In genomic region chrX:17038681-17039161, GRCh38 we compare ENCODE assay signal across 13 cellular contexts.
DNase-seq lines count a peak whose midpoint lies in the region; ATAC-seq and TF ChIP-seq lines count a peak whose summit lies in the region.
"Had no signal": no experiment of that assay in that cellular context is flagged by ENCODE, and none has a peak within 500 bp of the region (broad histone marks: within the 10 kb centered on the region; RNA-seq: fewer than 3 reads in every experiment).

No MANE protein-coding gene starts in this region.

- H3K27me3 ChIP-seq in adrenal gland = peaks cover 4% of the 10 kb centered on the region
- H3K27me3 ChIP-seq in heart left ventricle = peaks cover 0 to 31% (median 0%) of the 10 kb centered on the region in 9 donors
- H3K27me3 ChIP-seq in ascending aorta = no peaks in the 10 kb centered on the region

- H3K9me3 Mint-ChIP-seq in stimulated activated naive B cell treated with anti-CD40 and anti-IgM and Interleukin-4, amounts not matched to agents 10 μg/mL and 1 μg/mL and 100 μg/mL, for 72 hours = no peaks in the 10 kb centered on the region
- no peaks in the 10 kb centered on the region for H3K9me3 Mint-ChIP-seq in activated CD8-positive, alpha-beta T cell treated with anti-CD3 and anti-CD28 coated beads for 36 hours
- H3K9me3 Mint-ChIP-seq: activated naive CD4-positive, alpha-beta T cell treated with anti-CD3 and anti-CD28 coated beads, Interleukin-2, amount 50 U/mL, for 24 hours had no signal

- H3K9me3 ChIP-seq in adrenal gland (replicated peaks in 1 of 3) = no peaks in the 10 kb centered on the region
- H3K9me3 ChIP-seq in heart left ventricle = no peaks in the 10 kb centered on the region
- H3K9me3 ChIP-seq in ascending aorta = no peaks in the 10 kb centered on the region

- peak; percentile 26 for DNase-seq in HCEC 1CT
- peak; percentile 65 to 85 (median 81) for DNase-seq in adrenal gland
- DNase-seq in heart left ventricle = peak in 1 of 5 donors; percentile 21
- DNase-seq in stimulated activated naive B cell treated with anti-CD40 and anti-IgM and Interleukin-4, amounts not matched to agents 10 μg/mL and 1 μg/mL and 100 μg/mL, for 72 hours = no peak
- no peak for DNase-seq in GOT3 (lab: John Stamatoyannopoulos, UW)
- no peak for DNase-seq in activated CD8-positive, alpha-beta T cell treated with anti-CD3 and anti-CD28 coated beads for 36 hours
- DNase-seq in ascending aorta (ENCODE audit: low spot score in 2 of 2) = no peak
- DNase-seq: activated CD8-positive, alpha-beta T cell treated with anti-CD3 and anti-CD28 coated beads, Interleukin-2, amount 10 ng/mL, durations not matched to agents 7 days and 5 days; naive thymus-derived CD8-positive, alpha-beta T cell; NCI-H1436 treated with DMSO at 0.1 percent for 48 hours; stimulated activated CD4-positive, alpha-beta T cell treated with anti-CD3 and anti-CD28 coated beads, Interleukin-12 subunit alpha, Interleukin-12 subunit beta, amount 100 ng/mL, for 4 hours had no signal

- no peak for TF ChIP-seq POLR2A in adrenal gland (IDR thresholded peaks at IDR 0.05)
- TF ChIP-seq POLR2A in heart left ventricle (IDR thresholded peaks at IDR 0.05) = no peak

- no peak overlapping the region for H3K27ac Mint-ChIP-seq in stimulated activated naive B cell treated with anti-CD40 and anti-IgM and Interleukin-4, amounts not matched to agents 10 μg/mL and 1 μg/mL and 100 μg/mL, for 72 hours
- H3K27ac Mint-ChIP-seq in activated CD8-positive, alpha-beta T cell treated with anti-CD3 and anti-CD28 coated beads for 36 hours = no peak overlapping the region
- H3K27ac Mint-ChIP-seq: activated CD8-positive, alpha-beta T cell treated with anti-CD3 and anti-CD28 coated beads, Interleukin-2, amount 10 ng/mL, durations not matched to agents 7 days and 5 days; activated naive CD4-positive, alpha-beta T cell treated with anti-CD3 and anti-CD28 coated beads, Interleukin-2, amount 50 U/mL, for 24 hours had no signal

- peak overlapping the region; percentile 44 to 84 (median 64) for H3K27ac ChIP-seq in adrenal gland
- peak overlapping the region in 1 of 12 donors; percentile 47 for H3K27ac ChIP-seq in heart left ventricle
- H3K27ac ChIP-seq in ascending aorta = no peak overlapping the region

- H3K4me1 ChIP-seq in adrenal gland (replicated peaks in 1 of 2) (peaks cover 0 to 22% of the 10 kb centered on the region in 2 donors), heart left ventricle (peaks cover 0 to 12% (median 0%) of the 10 kb centered on the region in 12 donors), ascending aorta (peaks cover 0 to 2% of the 10 kb centered on the region in 2 donors)

- H3K4me3 Mint-ChIP-seq in stimulated activated naive B cell treated with anti-CD40 and anti-IgM and Interleukin-4, amounts not matched to agents 10 μg/mL and 1 μg/mL and 100 μg/mL, for 72 hours = no peak overlapping the region
- H3K4me3 Mint-ChIP-seq in activated CD8-positive, alpha-beta T cell treated with anti-CD3 and anti-CD28 coated beads for 36 hours = no peak overlapping the region
- H3K4me3 Mint-ChIP-seq: activated CD8-positive, alpha-beta T cell treated with anti-CD3 and anti-CD28 coated beads, Interleukin-2, amount 10 ng/mL, durations not matched to agents 7 days and 5 days; activated naive CD4-positive, alpha-beta T cell treated with anti-CD3 and anti-CD28 coated beads, Interleukin-2, amount 50 U/mL, for 24 hours; naive thymus-derived CD8-positive, alpha-beta T cell had no signal

- H3K4me3 ChIP-seq in adrenal gland (no peak overlapping the region), heart left ventricle (no peak overlapping the region), ascending aorta (no peak overlapping the region)

- POLR2A ChIA-PET in activated CD8-positive, alpha-beta T cell treated with anti-CD3 and anti-CD28 coated beads for 36 hours (lab: Charles Lee) = no interaction called here

- H3K27me3 Mint-ChIP-seq in stimulated activated naive B cell treated with anti-CD40 and anti-IgM and Interleukin-4, amounts not matched to agents 10 μg/mL and 1 μg/mL and 100 μg/mL, for 72 hours = peaks cover 0 to 4% of the 10 kb centered on the region in 2 donors
- H3K27me3 Mint-ChIP-seq in activated CD8-positive, alpha-beta T cell treated with anti-CD3 and anti-CD28 coated beads for 36 hours = no peaks in the 10 kb centered on the region
- H3K27me3 Mint-ChIP-seq: activated naive CD4-positive, alpha-beta T cell treated with anti-CD3 and anti-CD28 coated beads, Interleukin-2, amount 50 U/mL, for 24 hours had no signal

- peaks cover 0 to 9% of the 10 kb centered on the region in 2 donors for H3K4me1 Mint-ChIP-seq in stimulated activated naive B cell treated with anti-CD40 and anti-IgM and Interleukin-4, amounts not matched to agents 10 μg/mL and 1 μg/mL and 100 μg/mL, for 72 hours
- no peaks in the 10 kb centered on the region for H3K4me1 Mint-ChIP-seq in activated CD8-positive, alpha-beta T cell treated with anti-CD3 and anti-CD28 coated beads for 36 hours (ENCODE audit: low read depth)
- H3K4me1 Mint-ChIP-seq: activated naive CD4-positive, alpha-beta T cell treated with anti-CD3 and anti-CD28 coated beads, Interleukin-2, amount 50 U/mL, for 24 hours; naive thymus-derived CD8-positive, alpha-beta T cell had no signal

- H3K36me3 Mint-ChIP-seq in stimulated activated naive B cell treated with anti-CD40 and anti-IgM and Interleukin-4, amounts not matched to agents 10 μg/mL and 1 μg/mL and 100 μg/mL, for 72 hours = peaks cover 0 to 15% of the 10 kb centered on the region in 2 donors
- no peaks in the 10 kb centered on the region for H3K36me3 Mint-ChIP-seq in activated CD8-positive, alpha-beta T cell treated with anti-CD3 and anti-CD28 coated beads for 36 hours (ENCODE audit: low read depth)
- H3K36me3 Mint-ChIP-seq: activated naive CD4-positive, alpha-beta T cell treated with anti-CD3 and anti-CD28 coated beads, Interleukin-2, amount 50 U/mL, for 24 hours had no signal

- CTCF ChIA-PET in activated CD8-positive, alpha-beta T cell treated with anti-CD3 and anti-CD28 coated beads for 36 hours (lab: Charles Lee) = interaction anchor here (2.2 kb wide), 1 partner anchor 8 kb away, joined by 7 read pairs; no protein-coding TSS in a partner anchor

- WGBS in adrenal gland, 4 donors = 19 to 40% (median 29%) methylated on average over 4 to 7 of the region's 7 CpGs
- WGBS in heart left ventricle, 4 donors = 23 to 47% (median 37%) methylated on average over 7 of the region's 7 CpGs

- H3K36me3 ChIP-seq in adrenal gland (replicated peaks in 1 of 2) (no peaks in the 10 kb centered on the region), heart left ventricle (no peaks in the 10 kb centered on the region), ascending aorta (no peaks in the 10 kb centered on the region)

- ATAC-seq in heart left ventricle (peak; percentile 75 to 83 (median 78)), GM21390 (IDR thresholded peaks at IDR 0.05; ENCODE audit: unreplicated experiment) (no peak)
- ATAC-seq in stimulated activated naive B cell treated with anti-CD40 and anti-IgM and Interleukin-4, amounts not matched to agents 10 μg/mL and 1 μg/mL and 100 μg/mL, for 72 hours (replicated peaks) = peak; percentile 72 to 76
- ATAC-seq in activated CD8-positive, alpha-beta T cell treated with anti-CD3 and anti-CD28 coated beads for 36 hours = no peak
- ATAC-seq: activated CD8-positive, alpha-beta T cell treated with anti-CD3 and anti-CD28 coated beads, Interleukin-2, amount 10 ng/mL, durations not matched to agents 7 days and 5 days; naive thymus-derived CD8-positive, alpha-beta T cell had no signal

- intact Hi-C loops in adrenal gland (cut with DNase I) = no loop called here
- intact Hi-C loops in heart left ventricle (cut with DNase I) = no loop called here
- intact Hi-C loops in activated CD8-positive, alpha-beta T cell treated with anti-CD3 and anti-CD28 coated beads for 36 hours (cut with micrococcal nuclease) = no loop called here
- intact Hi-C loops in ascending aorta (cut with DNase I) = no loop called here

- TF ChIP-seq CTCF in adrenal gland (IDR thresholded peaks at IDR 0.05) (no peak), heart left ventricle (IDR thresholded peaks at IDR 0.05) (no peak), ascending aorta (IDR thresholded peaks at IDR 0.05) (no peak)
- TF ChIP-seq CTCF in activated CD8-positive, alpha-beta T cell treated with anti-CD3 and anti-CD28 coated beads for 36 hours (IDR thresholded peaks at IDR 0.05) = no peak

Comparison
In these comparisons a context has a peak if more than half of its experiments do, and no peak if none do; other contexts are left out.
1. DNase-seq: peak in HCEC 1CT (single experiment) and adrenal gland (7 of 7); none in stimulated activated naive B cell treated with anti-CD40 and anti-IgM and Interleukin-4, amounts not matched to agents 10 μg/mL and 1 μg/mL and 100 μg/mL, for 72 hours (single experiment), GOT3 (single experiment), activated CD8-positive, alpha-beta T cell treated with anti-CD3 and anti-CD28 coated beads for 36 hours (single experiment) and ascending aorta (0 of 2).
2. H3K27ac ChIP-seq: peak in adrenal gland (5 of 5); none in ascending aorta (0 of 2).
3. ATAC-seq: peak in heart left ventricle (4 of 4) and stimulated activated naive B cell treated with anti-CD40 and anti-IgM and Interleukin-4, amounts not matched to agents 10 μg/mL and 1 μg/mL and 100 μg/mL, for 72 hours (2 of 2); none in activated CD8-positive, alpha-beta T cell treated with anti-CD3 and anti-CD28 coated beads for 36 hours (single experiment) and GM21390 (single experiment).